Comparison of ENCODE assay signal across 1 cellular context in genomic region chr17:82045916-82046484, GRCh38.
TF ChIP-seq lines count a peak whose summit lies in the region.

No MANE protein-coding gene starts in this region.

TF ChIP-seq in HepG2, 621 proteins besides CTCF, POLR2A, EP300 and RAD21:
- no peak for TF ChIP-seq RARG (CRISPR knock-in tag; IDR thresholded peaks at IDR 0.05; ENCODE audit: low read depth)
- TF ChIP-seq HNRNPUL1 (IDR thresholded peaks at IDR 0.05; ENCODE audit: low read depth, low read length), result no peak
- TF ChIP-seq RBFOX2 (IDR thresholded peaks at IDR 0.05; ENCODE audit: low read depth, low read length), result 0 out of 2 replicates have a peak, but pooled peaks have one; percentile 7
- peak; percentile 47 for TF ChIP-seq RBM22 (optimal IDR thresholded peaks at IDR 0.05; ENCODE audit: low read length)
- TF ChIP-seq AGO2 (optimal IDR thresholded peaks at IDR 0.05; ENCODE audit: low read depth, low read length), result peak; percentile 74
- peak; percentile 61 for TF ChIP-seq MAX (IDR thresholded peaks at IDR 0.05)
- no peak for TF ChIP-seq U2AF1 (optimal IDR thresholded peaks at IDR 0.05; ENCODE audit: low read depth, low read length)
- 0 out of 2 replicates have a peak, but pooled peaks have one; percentile 11 for TF ChIP-seq POLR2AphosphoS5 (IDR thresholded peaks at IDR 0.05; ENCODE audit: low read depth, low read length)
- peak; percentile 72; the same call in 1 of the 2 replicates for TF ChIP-seq AKAP8 (CRISPR knock-in tag; IDR thresholded peaks at IDR 0.05)
- TF ChIP-seq GFI1 (CRISPR knock-in tag; IDR thresholded peaks at IDR 0.05; ENCODE audit: borderline replicate concordance), result no peak
- TF ChIP-seq SPEN (CRISPR knock-in tag; IDR thresholded peaks at IDR 0.05; ENCODE audit: low read depth), result peak; percentile 42; the same call in 1 of the 2 replicates
- 0 out of 2 replicates have a peak, but pooled peaks have one; percentile 16 for TF ChIP-seq SAP130 (CRISPR knock-in tag; IDR thresholded peaks at IDR 0.05; ENCODE audit: low read depth)
- TF ChIP-seq ZNF687 (CRISPR knock-in tag; IDR thresholded peaks at IDR 0.05), result peak; percentile 43
- TF ChIP-seq POLR2G (IDR thresholded peaks at IDR 0.05; ENCODE audit: low read depth, low read length), result peak; percentile 55
- no peak for TF ChIP-seq ZBTB25 (CRISPR knock-in tag; IDR thresholded peaks at IDR 0.05)
- TF ChIP-seq ZBTB38 (CRISPR knock-in tag; IDR thresholded peaks at IDR 0.05), result peak; percentile 68; the same call in 1 of the 2 replicates
